8 cellular contexts compared by ENCODE assay signal in the genomic region with DNA sequence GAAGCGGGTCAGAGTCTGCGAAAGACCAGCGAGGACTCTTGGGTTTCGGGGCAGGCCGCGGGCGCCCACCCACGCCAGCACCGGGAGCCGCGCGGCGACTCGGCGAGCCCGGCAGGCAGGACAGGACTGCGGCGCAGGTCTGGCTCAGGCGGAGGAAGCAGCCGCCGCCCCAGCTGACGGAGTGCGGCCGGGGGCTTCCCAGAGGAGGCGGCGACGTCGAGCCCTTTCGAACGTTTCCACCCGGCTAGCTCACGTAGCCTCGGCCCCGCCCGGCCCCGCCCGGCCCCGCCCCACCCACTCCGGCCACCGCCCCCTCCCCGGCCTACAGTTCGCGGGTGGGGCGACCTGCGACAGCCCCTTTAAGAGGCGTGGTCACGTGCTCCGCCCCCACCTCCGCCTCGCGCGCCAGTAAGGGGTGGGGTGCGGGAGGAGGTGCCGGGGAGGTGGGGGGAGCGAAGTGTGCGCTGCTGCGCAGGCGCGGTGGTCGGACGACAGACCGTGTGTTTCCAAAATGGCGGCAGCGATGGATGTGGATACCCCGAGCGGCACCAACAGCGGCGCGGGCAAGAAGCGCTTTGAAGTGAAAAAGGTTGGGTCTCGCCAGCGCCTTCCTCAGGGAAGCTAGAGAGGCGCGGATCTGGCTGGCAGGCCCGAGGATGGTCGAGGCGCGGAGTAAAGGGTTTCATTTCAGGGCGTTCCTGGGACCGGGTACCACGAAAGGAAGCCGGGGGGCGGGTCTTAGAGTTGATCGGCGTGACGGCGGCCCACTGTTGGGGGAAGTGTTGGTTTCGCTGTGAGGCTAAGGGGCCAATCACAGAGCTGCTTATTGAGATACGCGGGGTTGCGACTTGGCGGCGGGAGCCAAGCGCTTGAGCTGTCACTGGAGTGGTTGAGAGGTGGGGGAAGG. TPM values are rescaled to one million over a fixed set of nuclear protein-coding genes. Genes with fewer than 3 reads are reported as not detected.
A peak's percentile ranks its signal among the peaks of the same experiment; 100 is the strongest.
DNase-seq lines count a peak whose midpoint lies in the region; ATAC-seq and TF ChIP-seq lines count a peak whose summit lies in the region.

TSS of gene RBX1 (plus strand) at position 491 of the 907 bp plus-strand sequence. CDS start at position 512, 21 bp downstream.

- TF ChIP-seq POLR2A in uterus (IDR thresholded peaks at IDR 0.05) = peak; percentile 70 to 71

- H3K27me3 ChIP-seq in ascending aorta (no peaks in the 10 kb centered on the region), right cardiac atrium (ENCODE audit: control insufficient read depth, insufficient read depth) (no peaks in the 10 kb centered on the region), uterus (no peaks in the 10 kb centered on the region)

- peak within 1 kb of the TSS; percentile 78 to 83 for H3K4me3 ChIP-seq in ascending aorta
- peak within 1 kb of the TSS; percentile 44 for H3K4me3 ChIP-seq in right cardiac atrium (ENCODE audit: low read length)
- peak within 1 kb of the TSS; percentile 74 to 94 for H3K4me3 ChIP-seq in uterus

- H3K36me3 ChIP-seq in ascending aorta = peaks cover 5 to 22% of the 10 kb centered on the region in 2 donors
- no peaks in the 10 kb centered on the region for H3K36me3 ChIP-seq in uterus

- TF ChIP-seq CTCF in ascending aorta (IDR thresholded peaks at IDR 0.05) (no peak), uterus (IDR thresholded peaks at IDR 0.05) (no peak)

- DNase-seq in NCI-H187 treated with DMSO at 0.1 percent for 48 hours (lab: John Stamatoyannopoulos, UW) (peak; percentile 84), ascending aorta (ENCODE audit: low spot score in 2 of 2) (peak; percentile 92 to 99), right cardiac atrium (peak; percentile 98 to 99 (median 99)), pulmonary artery endothelial cell (ENCODE audit: low read depth, low spot score) (peak; percentile 95), uterus (peak; percentile 98 to 99)

- H3K9me3 ChIP-seq in ascending aorta (no peaks in the 10 kb centered on the region), right cardiac atrium (ENCODE audit: control insufficient read depth, low read length) (no peaks in the 10 kb centered on the region), uterus (no peaks in the 10 kb centered on the region)

- intact Hi-C loops in T-helper 2 cell treated with Interferon-gamma antibody and Interleukin-4, amounts not matched to agents 100 ng/mL and 5 ng/mL, for 36 hours (cut with micrococcal nuclease) = loop anchor here (1.0 to 5.0 kb wide), 8 partner anchors 72 to 671 kb away; partner anchors contain the start of genes DESI1, MRTFA, RANGAP1 and SLC25A17
- intact Hi-C loops in ascending aorta (cut with DNase I) (loop anchor here (1.0 to 5.0 kb wide), 9 partner anchors 28 to 516 kb away; partner anchors contain the start of genes ACO2, L3MBTL2, PHF5A and RANGAP1), right cardiac atrium (cut with DNase I) (loop anchor here (1.0 to 10.0 kb wide), 5 partner anchors 72 to 144 kb away; partner anchors contain the start of gene EP300 (in 2 of the 4)), uterus (cut with DNase I; ENCODE audit: low total_unique reads) (loop anchor here (1.0 to 10.0 kb wide), 2 partner anchors 74 to 140 kb away; no protein-coding TSS in a partner anchor)

- ATAC-seq in GM18499 (IDR thresholded peaks at IDR 0.05; ENCODE audit: insufficient read depth, unreplicated experiment) (peak; percentile 48), HG02943 (IDR thresholded peaks at IDR 0.05; ENCODE audit: low read depth, unreplicated experiment) (peak; percentile 84), right cardiac atrium (peak; percentile 97)

- WGBS in right cardiac atrium = under 1% methylated on average over 94 of the region's 94 CpGs

- H3K27ac ChIP-seq in ascending aorta (peak within 1 kb of the TSS; percentile 95), right cardiac atrium (ENCODE audit: low read length) (peak within 1 kb of the TSS; percentile 95), uterus (peak within 1 kb of the TSS; percentile 96 to 97)

- H3K4me1 ChIP-seq in ascending aorta (peaks cover 3 to 18% of the 10 kb centered on the region in 2 donors), right cardiac atrium (ENCODE audit: control insufficient read depth, insufficient read depth, low read length) (no peaks in the 10 kb centered on the region), uterus (peaks cover 0 to 7% of the 10 kb centered on the region in 2 donors)

RNA-seq across cellular contexts. Expression of gene RBX1, which starts in this region (rescaled TPM):
- total RNA-seq in T-helper 2 cell treated with Interferon-gamma antibody and Interleukin-4, amounts not matched to agents 100 ng/mL and 5 ng/mL, for 36 hours = 84.9 and 86.8 TPM in 2 replicates
- total RNA-seq in ascending aorta (50.6 TPM), right cardiac atrium (10 to 100 TPM; 52.6 to 65.6 (median 58.2) TPM), pulmonary artery endothelial cell (72.7 and 80.7 TPM in 2 replicates), uterus (10 to 100 TPM; 33.8 to 75.9 (median 57.6) TPM)
- polyA plus RNA-seq in right cardiac atrium = 102 TPM

Comparison
In these comparisons a context has a peak if more than half of its experiments do, and no peak if none do; other contexts are left out.
1. Peak in every context shown above with its lines: DNase-seq, ATAC-seq, H3K4me3 ChIP-seq and H3K27ac ChIP-seq.